In the genomic region with DNA sequence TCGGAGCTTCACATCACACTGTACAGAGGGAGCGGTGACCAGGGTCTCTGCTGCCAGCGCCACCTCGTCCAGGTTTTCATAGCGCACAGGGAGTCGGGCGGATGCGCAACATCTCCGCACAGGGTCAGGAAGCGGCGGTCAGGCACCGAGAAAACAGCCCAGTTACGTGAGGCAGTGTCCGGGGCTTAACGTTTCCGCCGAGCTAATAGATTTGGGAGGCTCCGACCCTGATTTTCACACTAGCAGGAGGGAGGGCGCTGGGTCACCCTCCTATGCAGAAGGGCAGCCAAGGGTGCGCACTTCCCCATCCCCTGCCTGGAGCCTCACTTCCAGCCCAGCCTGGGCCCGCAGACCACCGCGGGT, we compare ENCODE assay signal across 8 cellular contexts. TPM values are rescaled to one million over a fixed set of nuclear protein-coding genes. Genes with fewer than 3 reads are reported as not detected.
DNase-seq lines count a peak whose midpoint lies in the region; ATAC-seq and TF ChIP-seq lines count a peak whose summit lies in the region.

No MANE protein-coding gene starts in this region.

- intact Hi-C loops in Calu3 (cut with micrococcal nuclease; ENCODE audit: unreplicated experiment): no loop called here

- H3K4me1 Mint-ChIP-seq in Calu3 (ENCODE audit: low read depth, unreplicated experiment): peaks cover 21% of the 10 kb centered on the region

- ATAC-seq in GM19452 (IDR thresholded peaks at IDR 0.05; ENCODE audit: unreplicated experiment): no peak

- no peaks in the 10 kb centered on the region for H3K36me3 ChIP-seq in NT2/D1 (ENCODE audit: insufficient read depth, insufficient read length, low read length)
- H3K36me3 ChIP-seq in osteoblast (ENCODE audit: insufficient read depth, low read length): no peaks in the 10 kb centered on the region

- no peaks in the 10 kb centered on the region for H3K79me2 ChIP-seq in osteoblast (ENCODE audit: insufficient read depth, low read length)

- TF ChIP-seq CTCF in Calu3 (IDR thresholded peaks at IDR 0.05; ENCODE audit: unreplicated experiment) (no peak), epithelial cell of esophagus (IDR thresholded peaks at IDR 0.05; ENCODE audit: insufficient read depth, low read depth, low read length, missing control alignments) (no peak), osteoblast (IDR thresholded peaks at IDR 0.05; ENCODE audit: extremely low read depth, low read depth, low read length) (no peak)

- no peak for DNase-seq in Calu3
- no peak for DNase-seq in NT2/D1 (ENCODE audit: low read depth, low spot score)
- DNase-seq in epithelial cell of esophagus (ENCODE audit: low read depth): no peak
- DNase-seq in osteoblast (ENCODE audit: insufficient read length, low spot score, missing footprints): peak; percentile 79
- DNase-seq in HCEC 1CT: no peak
- DNase-seq in SIG-M5 (lab: John Stamatoyannopoulos, UW): no peak
- DNase-seq in DMS79 treated with DMSO at 0.1 percent for 48 hours (lab: John Stamatoyannopoulos, UW): no peak

- peaks cover 12% of the 10 kb centered on the region for H3K27me3 Mint-ChIP-seq in Calu3 (ENCODE audit: unreplicated experiment)

- H3K4me1 ChIP-seq in NT2/D1 (ENCODE audit: insufficient read depth, insufficient read length): peaks cover 2% of the 10 kb centered on the region
- H3K4me1 ChIP-seq in osteoblast (ENCODE audit: insufficient read depth, low read length): peaks cover 3% of the 10 kb centered on the region

- no peaks in the 10 kb centered on the region for H3K9me3 Mint-ChIP-seq in Calu3 (ENCODE audit: low read depth, unreplicated experiment)

- no peaks in the 10 kb centered on the region for H3K9me3 ChIP-seq in NT2/D1 (ENCODE audit: insufficient read depth, low read length)
- H3K9me3 ChIP-seq in osteoblast (ENCODE audit: low read depth, low read length): no peaks in the 10 kb centered on the region

- no peaks in the 10 kb centered on the region for H4K20me1 ChIP-seq in osteoblast (ENCODE audit: insufficient read depth, low read length)

- CTCF ChIA-PET in Calu3 (lab: Charles Lee): no interaction called here

- H3K4me3 Mint-ChIP-seq in Calu3 (ENCODE audit: low read depth, unreplicated experiment): peak overlapping the region; percentile 76

- H3K27me3 ChIP-seq in NT2/D1 (ENCODE audit: insufficient read depth, insufficient read length): peaks cover 90% of the 10 kb centered on the region
- peaks cover 75% of the 10 kb centered on the region for H3K27me3 ChIP-seq in osteoblast (ENCODE audit: insufficient read depth, low read length)

- H3K4me2 ChIP-seq in osteoblast (ENCODE audit: insufficient read depth, low read length): peak overlapping the region; percentile 61

- peaks cover 15% of the 10 kb centered on the region for H3K36me3 Mint-ChIP-seq in Calu3 (ENCODE audit: insufficient read depth, unreplicated experiment)

- H3K9ac ChIP-seq in NT2/D1 (ENCODE audit: insufficient read length, low read depth): peak overlapping the region; percentile 72

- H3K4me3 ChIP-seq in NT2/D1 (ENCODE audit: insufficient read length, low read depth): peak overlapping the region; percentile 44
- peak overlapping the region; percentile 31 for H3K4me3 ChIP-seq in epithelial cell of esophagus (ENCODE audit: low read length)
- no peak overlapping the region for H3K4me3 ChIP-seq in osteoblast (ENCODE audit: insufficient read depth, low read length)

- no TSS peak for BruUV-seq in Calu3 (replicated peaks; lab: Mats Ljungman, UMichigan)

- H2AFZ ChIP-seq in osteoblast (ENCODE audit: low read length): no peak overlapping the region

- H3K27ac Mint-ChIP-seq in Calu3 (ENCODE audit: unreplicated experiment): peak overlapping the region; percentile 9

- H3K27ac ChIP-seq in osteoblast (ENCODE audit: low read depth, low read length): no peak overlapping the region

RNA-seq across cellular contexts. Expression of a gene that starts 13.7 kb away (rescaled TPM):
- 5.0 and 5.8 TPM in 2 replicates for total RNA-seq in Calu3 (2022)
- total RNA-seq in osteoblast: not detected in 2 replicates
